Comparison of ENCODE assay signal across 8 cellular contexts in the genomic region with DNA sequence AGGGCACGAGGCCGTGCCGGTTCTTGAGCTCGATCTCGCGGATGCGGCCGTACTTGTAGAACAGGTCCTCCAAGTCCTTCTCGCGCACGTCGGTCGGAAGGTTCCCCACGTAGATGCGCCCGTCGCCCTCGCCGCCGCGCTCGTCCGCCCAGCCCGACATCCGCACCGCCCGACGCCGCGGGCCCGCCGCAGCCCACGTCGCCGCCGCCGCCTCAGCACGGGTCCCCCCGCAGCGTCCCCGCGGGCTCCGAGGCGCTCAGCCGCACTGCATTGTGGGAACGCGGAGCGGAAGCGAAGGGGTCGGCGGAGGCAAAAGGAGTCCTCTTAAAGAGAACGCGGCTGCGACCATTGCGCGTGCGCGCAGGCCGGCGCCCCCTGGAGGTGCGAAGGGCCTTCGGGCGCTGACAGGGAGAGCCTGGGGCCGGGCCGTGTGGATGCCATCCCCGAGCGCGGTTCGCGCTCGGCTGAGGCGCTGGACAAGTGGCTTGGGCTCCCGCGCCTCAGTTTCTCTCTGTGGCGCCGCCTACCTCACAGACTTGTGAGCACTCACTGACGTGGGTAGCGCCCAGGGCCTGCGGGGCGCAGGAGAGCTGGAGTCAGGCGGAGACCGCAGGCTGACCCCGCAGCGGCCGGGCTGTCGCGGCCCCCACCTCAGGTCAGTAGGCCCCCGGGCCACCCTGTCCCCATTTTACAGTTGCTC. TPM values are rescaled to one million over a fixed set of nuclear protein-coding genes. Genes with fewer than 3 reads are reported as not detected.
DNase-seq lines count a peak whose midpoint lies in the region; ATAC-seq, FAIRE-seq and TF ChIP-seq lines count a peak whose summit lies in the region.

SRSF9 (minus strand) TSS at position 299 of the 700 bp plus-strand sequence; CDS start at position 160, 139 bp downstream.

- intact Hi-C loops in dendritic cell treated with granulocyte-macrophage colony-stimulating factor and Interleukin-4, amounts not matched to agents 40 ng/mL and 50 ng/mL, for 4 days (cut with micrococcal nuclease) = loop anchor here (1.0 kb wide), 1 partner anchor 26 kb away; no protein-coding TSS in a partner anchor
- intact Hi-C loops in HepG2 (cut with micrococcal nuclease; ENCODE audit: unreplicated experiment) = loop anchor here (2.0 kb wide), 3 partner anchors 23 to 59 kb away; partner anchors contain the start of genes COQ5, DYNLL1, GATC and TRIAP1

- peak within 1 kb of the TSS; percentile 94 for H3K4me3 Mint-ChIP-seq in dendritic cell treated with granulocyte-macrophage colony-stimulating factor and Interleukin-4, amounts not matched to agents 40 ng/mL and 50 ng/mL, for 4 days

- H3K36me3 Mint-ChIP-seq in dendritic cell treated with granulocyte-macrophage colony-stimulating factor and Interleukin-4, amounts not matched to agents 40 ng/mL and 50 ng/mL, for 4 days (ENCODE audit: low read depth) = peaks cover 47% of the 10 kb centered on the region

- peak; percentile 58 to 72 for TF ChIP-seq POLR2A in HepG2 (IDR thresholded peaks at IDR 0.05; ENCODE audit: insufficient read depth in 1 of 2, low read depth in 2 of 2, low read length in 2 of 2)

- peak; percentile 96 for TF ChIP-seq CTCF in HepG2 (CRISPR knock-in tag; IDR thresholded peaks at IDR 0.05)

- TF ChIP-seq EP300 in HepG2 (IDR thresholded peaks at IDR 0.05; ENCODE audit: low read depth in 2 of 2, low read length in 2 of 2) = 0 out of 4 replicates have a peak, but pooled peaks of 1 of the 2 experiments have one; percentile 10
- no peak for TF ChIP-seq EP300 in HepG2 (CRISPR knock-in tag; IDR thresholded peaks at IDR 0.05; ENCODE audit: borderline replicate concordance)

- peak within 1 kb of the TSS; percentile 86 for H2AFZ ChIP-seq in HepG2 (ENCODE audit: low read length)

- peaks cover 3 to 22% of the 10 kb centered on the region in 2 experiments; a peak in 4 of 5 replicates for H3K36me3 ChIP-seq in HepG2 (replicated peaks in 1 of 2; ENCODE audit: control insufficient read depth in 1 of 2, insufficient read depth in 2 of 2, low read length in 2 of 2)

- peak; percentile 53; the same call in 1 of the 2 replicates for TF ChIP-seq RAD21 in HepG2 (CRISPR knock-in tag; IDR thresholded peaks at IDR 0.05)

- no peaks in the 10 kb centered on the region for H3K27me3 Mint-ChIP-seq in dendritic cell treated with granulocyte-macrophage colony-stimulating factor and Interleukin-4, amounts not matched to agents 40 ng/mL and 50 ng/mL, for 4 days

- peak; percentile 60 to 98 (median 92) for DNase-seq in C1 segment of cervical spinal cord (lab: John Stamatoyannopoulos, UW)
- peak; percentile 99 for DNase-seq in NCI-H69 (lab: John Stamatoyannopoulos, UW)
- DNase-seq in activated CD4-positive, alpha-beta T cell treated with anti-CD3 and anti-CD28 coated beads, Interleukin-2, amount 50 U/mL, for 1 hour = peak; percentile 96
- DNase-seq in HepG2 (ENCODE audit: low spot score) = peak; percentile 90
- peak; percentile 98 for DNase-seq in stimulated activated CD4-positive, alpha-beta T cell treated with anti-CD3 and anti-CD28 coated beads, Interleukin-4, amount 100 ng/mL, for 1 hour

- H3K4me1 ChIP-seq in HepG2 (ENCODE audit: insufficient read depth, low read length) = peaks cover 62% of the 10 kb centered on the region

- ATAC-seq in GM19351 (IDR thresholded peaks at IDR 0.05; ENCODE audit: unreplicated experiment) (peak; percentile 85), HG03521 (IDR thresholded peaks at IDR 0.05; ENCODE audit: unreplicated experiment) (peak; percentile 78), HepG2 (peak; percentile 91)

- CTCF ChIA-PET in HepG2 (lab: Yijun Ruan, JAX; ENCODE audit: low intra/inter-chr PET ratio, low total read pairs) = interaction anchor here (1.2 kb wide), 1 partner anchor 30 kb away, joined by 3 read pairs; no protein-coding TSS in a partner anchor

- no TSS peak for BruUV-seq in HepG2 (replicated peaks; lab: Mats Ljungman, UMichigan)

- peak within 1 kb of the TSS; percentile 78 for H3K27ac ChIP-seq in HepG2 (ENCODE audit: extremely low read length, insufficient read depth, low read length)

- H3K27me3 ChIP-seq in HepG2 (ENCODE audit: control insufficient read depth in 1 of 2, insufficient read depth in 2 of 2, low read length in 2 of 2) = no peaks in the 10 kb centered on the region; a peak in 1 of 5 replicates

- POLR2A ChIA-PET in HepG2 (lab: Yijun Ruan, JAX) = interaction anchor here (1.3 to 3.2 kb wide), 8 partner anchors 11 to 152 kb away, joined by 3 to 16 read pairs (median 6); partner anchors contain the start of genes COQ5 and DYNLL1

- H3K27ac Mint-ChIP-seq in dendritic cell treated with granulocyte-macrophage colony-stimulating factor and Interleukin-4, amounts not matched to agents 40 ng/mL and 50 ng/mL, for 4 days = peak within 1 kb of the TSS; percentile 89

- 20% methylated on average over 1 of the region's 88 CpGs for WGBS in HepG2 (ENCODE audit: low lambda C conversion rate)

- H3K4me3 ChIP-seq in HepG2 (replicated peaks in 1 of 3; ENCODE audit: insufficient read depth in 1 of 3, low read depth in 2 of 3, low read length in 3 of 3) = peak within 1 kb of the TSS; percentile 74 to 85 (median 81)

- peaks cover 61% of the 10 kb centered on the region for H3K4me1 Mint-ChIP-seq in dendritic cell treated with granulocyte-macrophage colony-stimulating factor and Interleukin-4, amounts not matched to agents 40 ng/mL and 50 ng/mL, for 4 days (ENCODE audit: low read depth)

- H3K79me2 ChIP-seq in HepG2 (ENCODE audit: insufficient read depth, low read length) = peaks cover 44% of the 10 kb centered on the region

- peak within 1 kb of the TSS; percentile 86 for H3K4me2 ChIP-seq in HepG2 (ENCODE audit: low read depth, low read length)

- H3K9ac ChIP-seq in HepG2 (ENCODE audit: insufficient read depth, low read depth, low read length) = peak within 1 kb of the TSS; percentile 90

- FAIRE-seq in HepG2 (lab: Jason Lieb, UNC) = peak; percentile 56

- no peaks in the 10 kb centered on the region for H3K9me3 ChIP-seq in HepG2 (ENCODE audit: low read length)

- peaks cover 26% of the 10 kb centered on the region for H4K20me1 ChIP-seq in HepG2 (ENCODE audit: insufficient read depth, low read length)

- in situ Hi-C loops in HepG2 (cut with HindIII; ENCODE audit: extremely low pct_ligation_motif_present, low pct_unique_long_range_greater_than_20kb) = no loop called here

- no peaks in the 10 kb centered on the region for H3K9me3 Mint-ChIP-seq in dendritic cell treated with granulocyte-macrophage colony-stimulating factor and Interleukin-4, amounts not matched to agents 40 ng/mL and 50 ng/mL, for 4 days

TF ChIP-seq in HepG2, 621 proteins besides CTCF, POLR2A, EP300 and RAD21 (continues in another document):
- TF ChIP-seq SRSF9 (IDR thresholded peaks at IDR 0.05; ENCODE audit: borderline replicate concordance, insufficient read depth, low read depth, low read length, poor library complexity, severe bottlenecking) (no peak), FOXO1 (CRISPR knock-in tag; IDR thresholded peaks at IDR 0.05) (no peak), HOXA3 (CRISPR knock-in tag; IDR thresholded peaks at IDR 0.05) (peak; percentile 81; the same call in 1 of the 2 replicates), ATAD3A (CRISPR knock-in tag; IDR thresholded peaks at IDR 0.05) (no peak), HNF1B (CRISPR knock-in tag; IDR thresholded peaks at IDR 0.05) (peak; percentile 56; the same call in 1 of the 2 replicates), ELF4 (CRISPR knock-in tag; IDR thresholded peaks at IDR 0.05; ENCODE audit: borderline replicate concordance) (no peak; the same call in 1 of the 2 replicates), ESRRA (CRISPR knock-in tag; IDR thresholded peaks at IDR 0.05; ENCODE audit: low read depth) (0 out of 2 replicates have a peak, but pooled peaks have one; percentile 34)

RNA-seq across cellular contexts. Expression of gene SRSF9, which starts in this region (rescaled TPM):
- 144 and 153 TPM in 2 replicates for total RNA-seq in HepG2 (2016; rRNA removed; fragmentation: Illumina TruSeq; extraction: Trizol)
- 79.8 and 92.3 TPM in 2 replicates for total RNA-seq in HepG2 (2016; cell fraction: cytosol; rRNA removed; fragmentation: Illumina TruSeq; extraction: Trizol; ENCODE audit: low read depth)
- 147 and 151 TPM in 2 replicates for total RNA-seq in HepG2 (2016; cell fraction: insoluble cytoplasmic fraction; rRNA removed; fragmentation: Illumina TruSeq; extraction: Trizol)
- total RNA-seq in HepG2 (2016; cell fraction: membrane; rRNA removed; fragmentation: Illumina TruSeq; extraction: Trizol) = 156 and 174 TPM in 2 replicates
- 91.6 and 93.3 TPM in 2 replicates for total RNA-seq in HepG2 (2016; cell fraction: nucleus; rRNA removed; fragmentation: Illumina TruSeq; extraction: Trizol)
- polyA plus RNA-seq in HepG2 (2011; rRNA removed) = 96.2 and 125 TPM in 2 replicates
- polyA plus RNA-seq in HepG2 (2011; cell fraction: cytosol; rRNA removed) = 104 and 110 TPM in 2 replicates
- polyA plus RNA-seq in HepG2 (2011; cell fraction: nucleus; rRNA removed) = 63.8 and 77.8 TPM in 2 replicates
- 107 and 137 TPM in 2 replicates for polyA plus RNA-seq in HepG2 (2012)
- polyA plus RNA-seq in HepG2 (2016; cell fraction: cytosol; fragmentation: Illumina TruSeq; extraction: Trizol; ENCODE audit: low read depth) = 105 and 142 TPM in 2 replicates
- polyA plus RNA-seq in HepG2 (2016; cell fraction: insoluble cytoplasmic fraction; fragmentation: Illumina TruSeq; extraction: Trizol; ENCODE audit: low read depth) = 249 and 255 TPM in 2 replicates
- 171 and 200 TPM in 2 replicates for polyA plus RNA-seq in HepG2 (2016; cell fraction: membrane; fragmentation: Illumina TruSeq; extraction: Trizol; ENCODE audit: low read depth)
- polyA plus RNA-seq in HepG2 (2016; cell fraction: nucleus; fragmentation: Illumina TruSeq; extraction: Trizol; ENCODE audit: insufficient read depth, low read depth) = 188 and 193 TPM in 2 replicates
- 43.3 and 56.5 TPM in 2 replicates for polyA minus RNA-seq in HepG2 (2011; rRNA and poly(A)+ RNA removed; ENCODE audit: low replicate concordance)
- polyA minus RNA-seq in HepG2 (2011; cell fraction: cytosol; rRNA and poly(A)+ RNA removed) = 67.3 and 72.5 TPM in 2 replicates
- 74.4 and 78.4 TPM in 2 replicates for polyA minus RNA-seq in HepG2 (2011; cell fraction: nucleus; rRNA and poly(A)+ RNA removed)

Comparison
In these comparisons a context has a peak if more than half of its experiments do, and no peak if none do; other contexts are left out.
1. Peak in every context shown above with its lines: DNase-seq, ATAC-seq, H3K4me3 ChIP-seq and H3K27ac ChIP-seq.